In genomic region chr2:42888321-42888720, GRCh38 we compare ENCODE assay signal across 19 cellular contexts.
"Had no signal": no experiment of that assay in that cellular context is flagged by ENCODE, and none has a peak within 500 bp of the region (broad histone marks: within the 10 kb centered on the region; RNA-seq: fewer than 3 reads in every experiment).

No MANE protein-coding gene starts in this region.

- H3K36me3 ChIP-seq: spleen, uterus had no signal

- H3K27me3 ChIP-seq: body of pancreas, spleen, testis, uterus had no signal

- ATAC-seq: activated CD4-positive, alpha-beta T cell treated with anti-CD3 and anti-CD28 coated beads for 36 hours; activated T-cell treated with anti-CD3 and anti-CD28 coated beads, Interleukin-2, amount 50 U/mL, for 4 hours; body of pancreas; left cardiac atrium; naive thymus-derived CD4-positive, alpha-beta T cell; T-helper 17 cell had no signal

- DNase-seq: activated B cell treated with CpG ODN at 0.5 μM for 24 hours; activated CD4-positive, alpha-beta T cell treated with anti-CD3 and anti-CD28 coated beads for 36 hours; activated CD4-positive, alpha-beta T cell treated with anti-CD3 and anti-CD28 coated beads, Interleukin-2, amount 50 U/mL, for 48 hours; activated CD8-positive, alpha-beta memory T cell treated with anti-CD3 and anti-CD28 coated beads, Interleukin-2, amount 50 U/mL, for 48 hours; activated naive CD4-positive, alpha-beta T cell; activated T-cell treated with anti-CD3 and anti-CD28 coated beads, Interleukin-2, amount 50 U/mL, for 4 hours; body of pancreas; caudate nucleus; effector CD4-positive, alpha-beta T cell; erythroblast; hypothalamus; left cardiac atrium; naive thymus-derived CD4-positive, alpha-beta T cell; spleen; stimulated activated CD4-positive, alpha-beta T cell treated with anti-CD3 and anti-CD28 coated beads, Interleukin-4, amount 100 ng/mL, for 1 hour; stimulated activated naive CD4-positive, alpha-beta T cell; T-helper 17 cell; testis had no signal

- H3K9me3 ChIP-seq: testis, uterus had no signal

- H3K4me3 ChIP-seq: body of pancreas, spleen, testis, uterus had no signal

- H3K4me1 ChIP-seq: body of pancreas, spleen, testis, uterus had no signal
